Comparison of ENCODE assay signal across 16 cellular contexts in the genomic region with DNA sequence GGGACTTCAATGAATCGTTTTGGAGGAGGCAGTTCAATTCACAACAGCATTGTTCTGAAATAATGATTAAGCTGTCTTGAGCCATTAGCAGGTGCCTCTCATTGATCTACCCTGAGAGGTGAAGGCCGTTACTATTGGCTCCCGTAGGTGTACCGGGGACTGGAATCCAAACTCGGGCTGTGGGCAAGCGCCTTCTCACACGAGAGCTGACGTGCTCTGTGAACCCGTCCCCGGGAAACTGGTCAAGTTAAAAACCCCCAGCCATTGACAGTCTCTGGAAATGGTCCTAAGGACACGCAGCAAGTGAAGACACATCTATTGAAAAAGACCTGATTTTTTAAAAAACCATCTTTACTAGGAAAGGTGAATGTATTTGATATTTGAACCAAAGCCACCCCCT.
"Had no signal": no experiment of that assay in that cellular context is flagged by ENCODE, and none has a peak within 500 bp of the region (broad histone marks: within the 10 kb centered on the region; RNA-seq: fewer than 3 reads in every experiment).

No MANE protein-coding gene starts in this region.

- DNase-seq: effector memory CD8-positive, alpha-beta T cell; erythroblast; foreskin keratinocyte; hippocampal formation; left colon; mammary epithelial cell; naive thymus-derived CD4-positive, alpha-beta T cell; nephron progenitor cell; small intestine; stimulated activated CD4-positive, alpha-beta T cell treated with anti-CD3 and anti-CD28 coated beads, Interleukin-12 subunit alpha, Interleukin-12 subunit beta, amount 100 ng/mL, for 4 hours; stimulated activated naive CD8-positive, alpha-beta T cell treated with anti-CD3 and anti-CD28 coated beads, Interleukin-15, Interleukin-2, amounts not matched to agents 100 U/mL and 50 U/mL, for 24 hours; uterus had no signal

- H3K36me3 ChIP-seq: neutrophil, right atrium auricular region, tibial artery, upper lobe of left lung, uterus had no signal

- H3K27ac ChIP-seq: foreskin keratinocyte, neutrophil, right atrium auricular region, tibial artery, upper lobe of left lung, uterus had no signal

- FAIRE-seq: small intestine had no signal

- ATAC-seq: effector memory CD8-positive, alpha-beta T cell; foreskin keratinocyte; left colon; naive thymus-derived CD4-positive, alpha-beta T cell; stimulated activated naive CD8-positive, alpha-beta T cell treated with anti-CD3 and anti-CD28 coated beads, Interleukin-15, Interleukin-2, amounts not matched to agents 100 U/mL and 50 U/mL, for 24 hours had no signal

- H3K9me3 ChIP-seq: neutrophil, right atrium auricular region, tibial artery, upper lobe of left lung, uterus had no signal

- H3K4me1 ChIP-seq: foreskin keratinocyte, uterus had no signal

- H3K4me3 ChIP-seq: right atrium auricular region, tibial artery, upper lobe of left lung, uterus had no signal

- H3K27me3 ChIP-seq: right atrium auricular region had no signal
